16 cellular contexts compared by ENCODE assay signal in genomic region chr18:26992920-26993319, GRCh38.
A peak's percentile ranks its signal among the peaks of the same experiment; 100 is the strongest.
DNase-seq lines count a peak whose midpoint lies in the region; ATAC-seq, FAIRE-seq and TF ChIP-seq lines count a peak whose summit lies in the region.
"Had no signal": no experiment of that assay in that cellular context is flagged by ENCODE, and none has a peak within 500 bp of the region (broad histone marks: within the 10 kb centered on the region; RNA-seq: fewer than 3 reads in every experiment).

No MANE protein-coding gene starts in this region.

- no peaks in the 10 kb centered on the region for H3K36me3 Mint-ChIP-seq in type B pancreatic cell
- H3K36me3 Mint-ChIP-seq in WTC11: peaks cover 18% of the 10 kb centered on the region
- H3K36me3 Mint-ChIP-seq: CD14-positive monocyte had no signal

- H3K79me2 ChIP-seq in OCI-LY3 (ENCODE audit: low read length): no peaks in the 10 kb centered on the region

- FAIRE-seq in GM12891 (lab: Jason Lieb, UNC): peak; percentile 9
- FAIRE-seq: A204.1 had no signal

- H3K4me1 Mint-ChIP-seq in type B pancreatic cell (ENCODE audit: unreplicated experiment) (peaks cover 4% of the 10 kb centered on the region), WTC11 (no peaks in the 10 kb centered on the region)
- H3K4me1 Mint-ChIP-seq: CD14-positive monocyte had no signal

- H3K4me3 Mint-ChIP-seq in type B pancreatic cell: no peak overlapping the region
- no peak overlapping the region for H3K4me3 Mint-ChIP-seq in WTC11
- H3K4me3 Mint-ChIP-seq: CD14-positive monocyte, HFFc6 had no signal

- H3K4me3 ChIP-seq in OCI-LY3 (ENCODE audit: low read length): no peak overlapping the region

- no peaks in the 10 kb centered on the region for H3K27me3 ChIP-seq in OCI-LY3 (ENCODE audit: low read depth, low read length)

- no peaks in the 10 kb centered on the region for H3K9me3 ChIP-seq in OCI-LY3 (ENCODE audit: insufficient read depth, low read length)

- DNase-seq in GM12891 (ENCODE audit: insufficient read length, low spot score) (no peak), GM20000 (ENCODE audit: low spot score) (peak; percentile 6), Kasumi-1 (lab: John Stamatoyannopoulos, UW) (no peak), type B pancreatic cell (ENCODE audit: extremely low spot score, unreplicated experiment) (no peak), WTC11 (ENCODE audit: low spot score) (no peak)
- no peak for DNase-seq in activated CD4-positive, alpha-beta T cell treated with anti-CD3 and anti-CD28 coated beads, Interleukin-2, amount 50 U/mL, for 4 hours
- DNase-seq: HFFc6, Karpas-422, NCI-H1930, NCI-H2171, SHP77 treated with DMSO at 0.1 percent for 48 hours, T-helper 2 cell had no signal

- TF ChIP-seq POLR2A in GM12891 (IDR thresholded peaks at IDR 0.05; ENCODE audit: low read depth, low read length): no peak

- peak overlapping the region; percentile 77; the same call in 1 of the 2 replicates for H2AFZ ChIP-seq in OCI-LY3 (ENCODE audit: low read depth, low read length)

- H3K9me3 Mint-ChIP-seq in type B pancreatic cell (peaks cover 8% of the 10 kb centered on the region), WTC11 (peaks cover 27% of the 10 kb centered on the region)

- H3K9ac ChIP-seq in OCI-LY3 (ENCODE audit: low read length): no peak overlapping the region

- H3K4me1 ChIP-seq in OCI-LY3 (ENCODE audit: low read length): 0 out of 2 replicates have a peak, but pooled peaks cover 6% of the 10 kb centered on the region

- H3K36me3 ChIP-seq in OCI-LY3 (replicated peaks; ENCODE audit: low read depth, low read length): no peaks in the 10 kb centered on the region

- H3K27ac Mint-ChIP-seq in type B pancreatic cell (no peak overlapping the region), WTC11 (no peak overlapping the region)
- H3K27ac Mint-ChIP-seq: CD14-positive monocyte, HFFc6 had no signal

- CTCF ChIA-PET in WTC11 (lab: Charles Lee): no interaction called here

- ATAC-seq in HG03280 (IDR thresholded peaks at IDR 0.05; ENCODE audit: unreplicated experiment): peak; percentile 59
- no peak for ATAC-seq in WTC11

- no peak overlapping the region for H3K27ac ChIP-seq in OCI-LY3 (ENCODE audit: low read length)

- H3K4me2 ChIP-seq in OCI-LY3 (ENCODE audit: low read length): no peak overlapping the region; the same call in 1 of the 2 replicates

- H4K20me1 ChIP-seq in OCI-LY3 (ENCODE audit: insufficient read depth, low read length): no peaks in the 10 kb centered on the region

- TF ChIP-seq CTCF in GM20000 (IDR thresholded peaks at IDR 0.05; ENCODE audit: extremely low read depth, missing control alignments) (no peak), OCI-LY3 (IDR thresholded peaks at IDR 0.05; ENCODE audit: low read depth, low read length) (no peak), type B pancreatic cell (conservative IDR thresholded peaks at IDR 0.05) (no peak), WTC11 (IDR thresholded peaks at IDR 0.05) (no peak)

- POLR2A ChIA-PET in WTC11 (lab: Charles Lee): no interaction called here

- no peaks in the 10 kb centered on the region for H3K27me3 Mint-ChIP-seq in type B pancreatic cell
- no peaks in the 10 kb centered on the region for H3K27me3 Mint-ChIP-seq in WTC11 (ENCODE audit: low read depth)

TF ChIP-seq in GM12891, 5 proteins besides CTCF, POLR2A, EP300 and RAD21:
- TF ChIP-seq TAF1 (IDR thresholded peaks at IDR 0.05; ENCODE audit: low read depth, low read length) (no peak), SPI1 (IDR thresholded peaks at IDR 0.05; ENCODE audit: low read depth, low read length) (no peak), POLR2AphosphoS5 (IDR thresholded peaks at IDR 0.05; ENCODE audit: low read depth, low read length) (no peak), PAX5 (IDR thresholded peaks at IDR 0.05; ENCODE audit: insufficient read depth, low read length, severe bottlenecking) (no peak), POU2F2 (IDR thresholded peaks at IDR 0.05; ENCODE audit: low read depth, low read length) (no peak)

TF ChIP-seq in WTC11, 78 proteins besides CTCF, POLR2A, EP300 and RAD21:
- TF ChIP-seq NFATC4 (CRISPR knock-in tag; IDR thresholded peaks at IDR 0.05) (no peak), KAT7 (CRISPR knock-in tag; IDR thresholded peaks at IDR 0.05; ENCODE audit: borderline replicate concordance) (no peak), ZBTB21 (CRISPR knock-in tag; IDR thresholded peaks at IDR 0.05; ENCODE audit: borderline replicate concordance) (no peak), HMGA2 (CRISPR knock-in tag; IDR thresholded peaks at IDR 0.05) (no peak), SMAD4 (CRISPR knock-in tag; IDR thresholded peaks at IDR 0.05) (no peak), ZNF317 (CRISPR knock-in tag; IDR thresholded peaks at IDR 0.05; ENCODE audit: borderline replicate concordance, low read depth) (no peak), ZBTB43 (CRISPR knock-in tag; IDR thresholded peaks at IDR 0.05) (no peak), SMAD3 (CRISPR knock-in tag; IDR thresholded peaks at IDR 0.05; ENCODE audit: borderline replicate concordance) (no peak), ESRRA (CRISPR knock-in tag; IDR thresholded peaks at IDR 0.05; ENCODE audit: borderline replicate concordance) (no peak), ZMAT4 (CRISPR knock-in tag; IDR thresholded peaks at IDR 0.05) (no peak), TP53 (CRISPR knock-in tag; IDR thresholded peaks at IDR 0.05) (no peak)
- TF ChIP-seq, protein P1, sequence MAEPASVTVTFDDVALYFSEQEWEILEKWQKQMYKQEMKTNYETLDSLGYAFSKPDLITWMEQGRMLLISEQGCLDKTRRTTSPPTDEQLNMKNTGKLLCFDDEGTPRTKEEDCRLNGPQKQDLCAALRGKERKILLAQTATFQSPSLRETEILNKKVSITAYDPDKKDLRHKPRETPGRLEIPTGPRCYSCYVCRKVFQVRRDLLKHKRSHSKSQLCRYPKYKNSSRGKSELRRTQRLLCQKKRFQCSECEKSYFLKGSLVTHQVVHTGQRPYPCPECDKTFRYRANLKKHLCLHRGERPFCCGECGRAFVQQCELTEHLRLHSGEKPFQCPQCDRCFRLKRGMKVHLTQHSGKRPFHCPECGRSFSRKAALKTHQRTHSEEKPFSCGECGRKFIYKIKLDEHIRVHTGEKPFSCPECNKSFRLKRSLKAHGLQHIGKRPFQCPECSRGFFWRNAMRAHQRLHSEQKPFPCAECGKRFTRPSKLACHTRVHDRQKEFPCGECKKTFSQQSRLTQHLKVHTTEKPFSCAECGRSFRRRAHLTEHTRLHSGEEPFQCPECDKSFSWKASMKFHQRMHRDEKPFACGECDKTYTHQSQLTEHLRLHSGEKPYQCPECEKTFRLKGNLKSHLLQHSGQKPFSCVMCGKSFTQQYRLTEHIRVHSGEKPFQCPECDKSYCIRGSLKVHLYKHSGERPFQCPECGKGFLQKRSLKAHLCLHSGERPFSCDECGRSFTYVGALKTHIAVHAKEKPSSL (CRISPR knock-in tag; conservative IDR thresholded peaks at IDR 0.05): no peak
